26 cellular contexts compared by ENCODE assay signal in the genomic region with DNA sequence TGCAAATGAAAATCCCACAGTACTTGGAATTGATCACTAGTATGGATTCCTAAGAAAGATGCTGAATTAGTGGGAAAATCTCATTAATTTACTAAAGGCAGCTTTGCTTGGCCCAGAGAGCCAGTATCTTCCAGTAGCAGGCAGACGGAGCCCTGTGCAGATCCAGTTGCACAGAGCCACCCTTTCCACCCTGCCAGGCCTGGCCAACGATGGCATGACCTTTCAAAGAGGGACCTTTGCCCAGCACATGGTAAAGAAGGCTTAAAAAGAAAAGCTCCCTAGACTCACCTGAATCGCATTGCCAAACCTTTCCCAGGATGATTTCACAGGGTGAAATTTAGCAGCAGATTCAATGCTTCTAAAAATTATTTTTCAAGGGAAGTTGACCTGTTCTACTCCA.
"Had no signal": no experiment of that assay in that cellular context is flagged by ENCODE, and none has a peak within 500 bp of the region (broad histone marks: within the 10 kb centered on the region; RNA-seq: fewer than 3 reads in every experiment).

No MANE protein-coding gene starts in this region.

- H3K9me3 ChIP-seq: pancreas, prostate gland, sigmoid colon, tibial nerve had no signal

- H3K4me3 ChIP-seq: pancreas, prostate gland, sigmoid colon, smooth muscle cell, tibial nerve had no signal

- DNase-seq: activated CD4-positive, alpha-beta memory T cell treated with anti-CD3 and anti-CD28 coated beads, Interleukin-2, amount 10 ng/mL, durations not matched to agents 7 days and 5 days; activated CD4-positive, alpha-beta T cell treated with anti-CD3 and anti-CD28 coated beads for 1 hour; activated CD4-positive, alpha-beta T cell treated with anti-CD3 and anti-CD28 coated beads, Interleukin-2, amount 10 ng/mL, durations not matched to agents 7 days and 5 days; activated naive CD8-positive, alpha-beta T cell treated with anti-CD3 and anti-CD28 coated beads, Interleukin-2, amount 50 U/mL, for 24 hours; activated T-cell treated with anti-CD3 and anti-CD28 coated beads, Interleukin-2, amount 50 U/mL, for 4 hours; amygdala; central memory CD4-positive, alpha-beta T cell; dermis blood vessel endothelial cell; effector CD4-positive, alpha-beta T cell; head of caudate nucleus; hypothalamus; immature natural killer cell; left ventricle myocardium superior; naive thymus-derived CD8-positive, alpha-beta T cell; nucleus accumbens; pancreas; retina; sigmoid colon; stimulated activated CD4-positive, alpha-beta T cell treated with anti-CD3 and anti-CD28 coated beads, Interleukin-2, amount 100 ng/mL, for 24 hours; stimulated activated naive B cell treated with anti-CD40 and anti-IgM and Interleukin-4, amounts not matched to agents 10 μg/mL and 1 μg/mL and 100 μg/mL, for 72 hours; T-helper 2 cell had no signal

- H3K4me1 ChIP-seq: pancreas, prostate gland had no signal

- H3K27ac ChIP-seq: pancreas, tibial nerve had no signal

- H3K36me3 ChIP-seq: pancreas, prostate gland, sigmoid colon, tibial nerve had no signal

- ATAC-seq: activated naive CD8-positive, alpha-beta T cell treated with anti-CD3 and anti-CD28 coated beads, Interleukin-2, amount 50 U/mL, for 24 hours; activated T-cell treated with anti-CD3 and anti-CD28 coated beads, Interleukin-2, amount 50 U/mL, for 4 hours; activated T-helper 17 cell treated with anti-CD3 and anti-CD28 coated beads, Interleukin-2, amount 50 U/mL, for 72 hours; left ventricle myocardium superior; naive thymus-derived CD8-positive, alpha-beta T cell; pancreas; stimulated activated naive B cell treated with anti-CD40 and anti-IgM and Interleukin-4, amounts not matched to agents 10 μg/mL and 1 μg/mL and 100 μg/mL, for 72 hours; WTC11 had no signal

- H3K27me3 ChIP-seq: pancreas, sigmoid colon, tibial nerve had no signal
